Comparison of ENCODE assay signal across 19 cellular contexts in the genomic region with DNA sequence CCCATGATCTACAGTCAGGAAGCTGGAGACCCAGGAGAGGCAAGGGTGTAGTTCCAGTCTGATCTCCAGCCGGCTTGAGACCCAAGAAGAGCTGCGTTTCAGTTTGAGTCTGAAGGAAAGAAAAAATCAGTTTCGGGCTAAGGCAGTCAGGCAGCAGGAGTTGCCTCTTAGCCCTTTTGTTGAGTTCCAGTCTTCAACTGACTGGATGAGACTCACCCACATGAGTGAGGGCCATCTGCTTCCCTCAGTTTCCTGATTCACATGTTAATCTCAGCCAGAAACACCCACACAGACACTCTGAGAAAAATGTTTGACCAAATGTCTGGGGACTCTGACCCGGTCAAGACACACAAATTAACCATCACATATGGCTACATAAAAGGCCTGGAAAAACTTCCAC.
"Had no signal": no experiment of that assay in that cellular context is flagged by ENCODE, and none has a peak within 500 bp of the region (broad histone marks: within the 10 kb centered on the region; RNA-seq: fewer than 3 reads in every experiment).

No MANE protein-coding gene starts in this region.

- DNase-seq: activated CD4-positive, alpha-beta T cell treated with anti-CD3 and anti-CD28 coated beads for 36 hours; activated CD8-positive, alpha-beta T cell treated with anti-CD3 and anti-CD28 coated beads for 36 hours; activated effector memory CD4-positive, alpha-beta T cell treated with Interleukin-2 at 50 U/mL for 16 hours; activated naive CD4-positive, alpha-beta T cell treated with anti-CD3 and anti-CD28 coated beads, Interleukin-2, amount 50 U/mL, for 16 hours; activated T-cell treated with anti-CD3 and anti-CD28 coated beads, Interleukin-2, amount 50 U/mL, for 4 hours; dorsolateral prefrontal cortex; erythroblast; hippocampal formation; ovary; SK-N-SH; stimulated activated CD4-positive, alpha-beta T cell treated with anti-CD3 and anti-CD28 coated beads, Interleukin-2, amount 100 ng/mL, for 48 hours; substantia nigra; T-helper 1 cell; T1000; trophoblast cell had no signal

- H3K27ac Mint-ChIP-seq: activated CD4-positive, alpha-beta T cell treated with anti-CD3 and anti-CD28 coated beads for 36 hours; activated CD8-positive, alpha-beta T cell treated with anti-CD3 and anti-CD28 coated beads for 36 hours; natural killer cell treated with Interleukin-12 subunit alpha and Interleukin-12 subunit beta and Interleukin-15 and Interleukin-18, amount 100 ng/mL, for 72 hours; stimulated activated memory B cell treated with anti-CD40 and anti-IgM and Interleukin-4, amounts not matched to agents 10 μg/mL and 1 μg/mL and 100 μg/mL, for 72 hours had no signal

- H3K9me3 Mint-ChIP-seq: activated CD8-positive, alpha-beta T cell treated with anti-CD3 and anti-CD28 coated beads for 36 hours; activated T-cell treated with anti-CD3 and anti-CD28 coated beads, Interleukin-2, amount 50 U/mL, for 4 hours; natural killer cell treated with Interleukin-12 subunit alpha and Interleukin-12 subunit beta and Interleukin-15 and Interleukin-18, amount 100 ng/mL, for 72 hours; stimulated activated memory B cell treated with anti-CD40 and anti-IgM and Interleukin-4, amounts not matched to agents 10 μg/mL and 1 μg/mL and 100 μg/mL, for 72 hours had no signal

- H3K4me1 Mint-ChIP-seq: stimulated activated memory B cell treated with anti-CD40 and anti-IgM and Interleukin-4, amounts not matched to agents 10 μg/mL and 1 μg/mL and 100 μg/mL, for 72 hours had no signal

- H3K4me2 ChIP-seq: SK-N-SH had no signal

- H3K27ac ChIP-seq: dorsolateral prefrontal cortex, ovary had no signal

- H3K4me3 ChIP-seq: dorsolateral prefrontal cortex, ovary had no signal

- H3K27me3 ChIP-seq: ovary had no signal

- ATAC-seq: activated CD4-positive, alpha-beta T cell treated with anti-CD3 and anti-CD28 coated beads for 36 hours; activated CD8-positive, alpha-beta T cell treated with anti-CD3 and anti-CD28 coated beads for 36 hours; activated T-cell treated with anti-CD3 and anti-CD28 coated beads, Interleukin-2, amount 50 U/mL, for 4 hours; left lobe of liver; natural killer cell treated with Interleukin-12 subunit alpha and Interleukin-12 subunit beta and Interleukin-15 and Interleukin-18, amount 100 ng/mL, for 72 hours had no signal

- H3K9me3 ChIP-seq: ovary, SK-N-SH had no signal

- H3K36me3 Mint-ChIP-seq: natural killer cell treated with Interleukin-12 subunit alpha and Interleukin-12 subunit beta and Interleukin-15 and Interleukin-18, amount 100 ng/mL, for 72 hours; stimulated activated memory B cell treated with anti-CD40 and anti-IgM and Interleukin-4, amounts not matched to agents 10 μg/mL and 1 μg/mL and 100 μg/mL, for 72 hours had no signal

- H3K9ac ChIP-seq: SK-N-SH had no signal

- H3K36me3 ChIP-seq: ovary had no signal

- FAIRE-seq: keratinocyte had no signal

- H3K4me3 Mint-ChIP-seq: activated CD4-positive, alpha-beta T cell treated with anti-CD3 and anti-CD28 coated beads for 36 hours; activated CD8-positive, alpha-beta T cell treated with anti-CD3 and anti-CD28 coated beads for 36 hours; activated T-cell treated with anti-CD3 and anti-CD28 coated beads, Interleukin-2, amount 50 U/mL, for 4 hours; natural killer cell treated with Interleukin-12 subunit alpha and Interleukin-12 subunit beta and Interleukin-15 and Interleukin-18, amount 100 ng/mL, for 72 hours; stimulated activated memory B cell treated with anti-CD40 and anti-IgM and Interleukin-4, amounts not matched to agents 10 μg/mL and 1 μg/mL and 100 μg/mL, for 72 hours had no signal
